ENCODE assay signal across 3 cellular contexts in the genomic region with DNA sequence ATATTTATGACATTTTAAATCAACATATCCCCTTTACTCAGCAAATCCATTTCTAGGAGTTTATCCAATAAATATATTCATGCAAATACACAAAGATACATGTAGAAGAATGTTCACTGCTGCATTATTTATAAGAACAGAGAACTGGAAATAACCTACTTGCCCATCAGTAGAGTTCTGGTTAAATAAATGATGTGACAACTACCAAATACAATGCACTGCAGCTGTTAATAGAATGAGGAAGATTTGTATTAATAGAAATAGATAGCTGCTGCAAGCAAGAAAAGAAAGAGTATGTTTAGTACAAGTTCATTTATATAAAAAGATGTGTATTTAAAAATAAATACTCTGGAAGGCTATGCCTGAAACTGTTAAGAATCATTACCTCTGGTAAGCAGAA. TPM values are rescaled to one million over a fixed set of nuclear protein-coding genes. Genes with fewer than 3 reads are reported as not detected.
"Had no signal": no experiment of that assay in that cellular context is flagged by ENCODE, and none has a peak within 500 bp of the region (broad histone marks: within the 10 kb centered on the region; RNA-seq: fewer than 3 reads in every experiment).

No MANE protein-coding gene starts in this region.

- DNase-seq: GDM1 had no signal

- H3K4me3 ChIP-seq: GM12878 had no signal

RNA-seq across cellular contexts. Expression of a gene that starts 49.3 kb away (rescaled TPM):
- total RNA-seq: G401 had no signal
